ENCODE assay signal across 10 cellular contexts in the genomic region with DNA sequence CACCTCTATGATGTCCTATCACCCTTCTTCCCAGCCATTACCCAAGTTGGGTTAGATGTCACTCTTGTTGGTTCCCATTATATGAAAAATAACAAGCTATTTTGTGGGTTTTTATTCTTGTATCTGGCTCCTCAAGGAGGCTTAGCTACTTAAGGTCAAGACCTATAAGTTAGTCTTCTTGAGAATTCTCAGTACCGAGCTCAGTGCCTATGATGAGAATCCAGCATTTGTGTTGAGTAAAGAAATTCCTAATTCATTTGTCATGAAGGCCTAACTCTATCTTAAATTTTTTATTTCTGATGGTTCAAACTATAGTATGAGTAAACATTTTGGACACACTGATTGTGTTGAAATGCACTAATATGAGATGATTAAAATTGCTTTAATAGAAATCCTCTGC. TPM values are rescaled to one million over a fixed set of nuclear protein-coding genes. Genes with fewer than 3 reads are reported as not detected.
"Had no signal": no experiment of that assay in that cellular context is flagged by ENCODE, and none has a peak within 500 bp of the region (broad histone marks: within the 10 kb centered on the region; RNA-seq: fewer than 3 reads in every experiment).

No MANE protein-coding gene starts in this region.

- H3K4me1 ChIP-seq: ascending aorta, colonic mucosa, gastrocnemius medialis, heart right ventricle, spleen, suprapubic skin had no signal

- H3K27ac ChIP-seq: ascending aorta, colonic mucosa, gastrocnemius medialis, heart right ventricle, spleen, suprapubic skin had no signal

- H3K36me3 ChIP-seq: ascending aorta, colonic mucosa, gastrocnemius medialis, suprapubic skin had no signal

- H3K4me3 ChIP-seq: ascending aorta, colonic mucosa, gastrocnemius medialis, heart right ventricle, spleen, suprapubic skin had no signal

- DNase-seq: activated CD4-positive, alpha-beta T cell treated with anti-CD3 and anti-CD28 coated beads, Interleukin-2, amount 10 ng/mL, durations not matched to agents 7 days and 5 days; activated naive CD4-positive, alpha-beta T cell; caudate nucleus; colonic mucosa; gastrocnemius medialis; heart right ventricle; left colon; spleen had no signal

- H3K27me3 ChIP-seq: ascending aorta, colonic mucosa, gastrocnemius medialis, heart right ventricle, spleen, suprapubic skin had no signal

- H3K9me3 ChIP-seq: ascending aorta, colonic mucosa, gastrocnemius medialis had no signal

RNA-seq across cellular contexts. Expression of gene NUF2, which starts 15.9 kb away (rescaled TPM):
- total RNA-seq: ascending aorta, gastrocnemius medialis had no signal
